ENCODE assay signal across 15 cellular contexts in the genomic region with DNA sequence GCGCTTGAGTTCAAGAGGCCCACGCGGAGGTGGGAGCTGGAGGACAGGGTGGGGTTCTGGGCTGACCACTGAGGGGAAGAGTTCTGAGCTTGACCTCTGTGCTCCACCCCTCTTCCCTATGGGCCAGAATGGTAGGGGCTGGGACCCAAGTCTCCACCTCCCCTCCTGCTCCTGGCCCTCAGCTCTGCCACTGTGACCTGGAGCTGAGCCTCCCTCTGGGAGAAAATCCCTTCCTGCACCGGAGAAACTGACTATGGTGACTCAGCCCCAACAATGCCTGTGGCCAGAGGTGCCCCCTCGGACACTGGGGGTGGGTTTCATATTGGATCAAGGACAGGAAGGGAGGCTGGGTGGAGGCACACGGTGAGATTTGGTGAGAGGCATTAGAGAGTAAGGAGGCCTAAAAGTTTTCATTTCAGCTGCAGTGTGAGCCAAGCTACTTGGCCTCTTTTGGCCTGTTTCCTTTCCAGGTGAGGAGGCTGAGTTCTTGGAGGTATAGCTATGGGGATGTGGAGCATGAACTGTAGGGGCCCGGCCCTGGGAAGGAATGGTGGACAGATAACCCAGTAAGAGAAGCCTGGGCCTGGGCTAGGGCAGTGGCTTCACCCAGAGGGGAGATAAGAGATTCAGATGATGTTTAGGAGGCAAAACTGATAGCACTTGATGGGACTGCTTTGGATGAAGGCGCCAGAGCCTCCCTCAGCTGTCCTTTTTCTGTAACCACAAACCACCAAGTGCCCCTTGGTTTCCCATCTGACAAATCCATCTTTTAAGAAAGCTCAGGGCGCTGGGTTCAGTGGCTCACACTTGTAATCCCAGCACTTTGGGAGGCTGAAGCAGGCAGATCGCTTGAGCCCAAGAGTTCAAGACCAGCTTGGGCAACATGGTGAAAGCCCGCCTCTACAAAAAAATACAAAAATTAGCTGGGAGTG. TPM values are rescaled to one million over a fixed set of nuclear protein-coding genes. Genes with fewer than 3 reads are reported as not detected.
DNase-seq lines count a peak whose midpoint lies in the region; ATAC-seq and TF ChIP-seq lines count a peak whose summit lies in the region.
"Had no signal": no experiment of that assay in that cellular context is flagged by ENCODE, and none has a peak within 500 bp of the region (broad histone marks: within the 10 kb centered on the region; RNA-seq: fewer than 3 reads in every experiment).

No MANE protein-coding gene starts in this region.

- peak overlapping the region; percentile 35 for H3K27ac Mint-ChIP-seq in activated CD8-positive, alpha-beta memory T cell treated with anti-CD3 and anti-CD28 coated beads, Interleukin-2, amount 10 ng/mL, durations not matched to agents 7 days and 5 days
- peak overlapping the region; percentile 73 for H3K27ac Mint-ChIP-seq in activated CD8-positive, alpha-beta T cell treated with anti-CD3 and anti-CD28 coated beads, Interleukin-2, amount 10 ng/mL, durations not matched to agents 7 days and 5 days
- H3K27ac Mint-ChIP-seq in stimulated activated effector memory CD8-positive, alpha-beta T cell treated with anti-CD3 and anti-CD28 coated beads, Interleukin-12 subunit alpha, Interleukin-12 subunit beta, amount 100 ng/mL, for 72 hours = peak overlapping the region; percentile 83
- H3K27ac Mint-ChIP-seq: stimulated activated naive CD8-positive, alpha-beta T cell treated with anti-CD3 and anti-CD28 coated beads, Interleukin-15, Interleukin-2, amounts not matched to agents 100 ng/mL and 50 ng/mL, for 24 hours had no signal

- 66 to 68% methylated on average over 11 of the region's 11 CpGs for WGBS in heart right ventricle, 2 donors

- H3K27me3 ChIP-seq in heart right ventricle = no peaks in the 10 kb centered on the region
- H3K27me3 ChIP-seq: ovary had no signal

- no peak overlapping the region for H3K4me3 Mint-ChIP-seq in activated CD8-positive, alpha-beta memory T cell treated with anti-CD3 and anti-CD28 coated beads, Interleukin-2, amount 10 ng/mL, durations not matched to agents 7 days and 5 days
- no peak overlapping the region for H3K4me3 Mint-ChIP-seq in activated CD8-positive, alpha-beta T cell treated with anti-CD3 and anti-CD28 coated beads, Interleukin-2, amount 10 ng/mL, durations not matched to agents 7 days and 5 days
- H3K4me3 Mint-ChIP-seq in stimulated activated effector memory CD8-positive, alpha-beta T cell treated with anti-CD3 and anti-CD28 coated beads, Interleukin-12 subunit alpha, Interleukin-12 subunit beta, amount 100 ng/mL, for 72 hours = no peak overlapping the region
- H3K4me3 Mint-ChIP-seq: stimulated activated naive CD8-positive, alpha-beta T cell treated with anti-CD3 and anti-CD28 coated beads, Interleukin-15, Interleukin-2, amounts not matched to agents 100 ng/mL and 50 ng/mL, for 24 hours had no signal

- POLR2A ChIA-PET in activated CD8-positive, alpha-beta T cell treated with anti-CD3 and anti-CD28 coated beads, Interleukin-2, amount 10 ng/mL, durations not matched to agents 7 days and 5 days (lab: Charles Lee) = interaction anchor here (0.7 to 1.4 kb wide), 2 partner anchors 23 to 262 kb away, joined by 3 read pairs; a partner anchor contains a TSS

- no peak overlapping the region for H3K4me3 ChIP-seq in heart right ventricle
- H3K4me3 ChIP-seq: A549, ovary had no signal

- H3K9me3 ChIP-seq in heart right ventricle = no peaks in the 10 kb centered on the region
- H3K9me3 ChIP-seq: A549, ovary had no signal

- peaks cover 3% of the 10 kb centered on the region for H3K4me1 Mint-ChIP-seq in activated CD8-positive, alpha-beta memory T cell treated with anti-CD3 and anti-CD28 coated beads, Interleukin-2, amount 10 ng/mL, durations not matched to agents 7 days and 5 days
- peaks cover 4% of the 10 kb centered on the region for H3K4me1 Mint-ChIP-seq in activated CD8-positive, alpha-beta T cell treated with anti-CD3 and anti-CD28 coated beads, Interleukin-2, amount 10 ng/mL, durations not matched to agents 7 days and 5 days (ENCODE audit: low read depth)
- peaks cover 8% of the 10 kb centered on the region for H3K4me1 Mint-ChIP-seq in stimulated activated effector memory CD8-positive, alpha-beta T cell treated with anti-CD3 and anti-CD28 coated beads, Interleukin-12 subunit alpha, Interleukin-12 subunit beta, amount 100 ng/mL, for 72 hours

- no peaks in the 10 kb centered on the region for H3K9me3 Mint-ChIP-seq in activated CD8-positive, alpha-beta memory T cell treated with anti-CD3 and anti-CD28 coated beads, Interleukin-2, amount 10 ng/mL, durations not matched to agents 7 days and 5 days (ENCODE audit: low read depth)
- no peaks in the 10 kb centered on the region for H3K9me3 Mint-ChIP-seq in activated CD8-positive, alpha-beta T cell treated with anti-CD3 and anti-CD28 coated beads, Interleukin-2, amount 10 ng/mL, durations not matched to agents 7 days and 5 days (ENCODE audit: insufficient read depth)
- H3K9me3 Mint-ChIP-seq in stimulated activated effector memory CD8-positive, alpha-beta T cell treated with anti-CD3 and anti-CD28 coated beads, Interleukin-12 subunit alpha, Interleukin-12 subunit beta, amount 100 ng/mL, for 72 hours = no peaks in the 10 kb centered on the region
- H3K9me3 Mint-ChIP-seq: stimulated activated naive CD8-positive, alpha-beta T cell treated with anti-CD3 and anti-CD28 coated beads, Interleukin-15, Interleukin-2, amounts not matched to agents 100 ng/mL and 50 ng/mL, for 24 hours had no signal

- H3K36me3 ChIP-seq in heart right ventricle = peaks cover 0 to 58% (median 0%) of the 10 kb centered on the region in 9 donors
- H3K36me3 ChIP-seq: ovary had no signal

- H3K36me3 Mint-ChIP-seq in activated CD8-positive, alpha-beta memory T cell treated with anti-CD3 and anti-CD28 coated beads, Interleukin-2, amount 10 ng/mL, durations not matched to agents 7 days and 5 days = peaks cover 2% of the 10 kb centered on the region
- peaks cover 26% of the 10 kb centered on the region for H3K36me3 Mint-ChIP-seq in activated CD8-positive, alpha-beta T cell treated with anti-CD3 and anti-CD28 coated beads, Interleukin-2, amount 10 ng/mL, durations not matched to agents 7 days and 5 days (ENCODE audit: low read depth)
- H3K36me3 Mint-ChIP-seq in stimulated activated effector memory CD8-positive, alpha-beta T cell treated with anti-CD3 and anti-CD28 coated beads, Interleukin-12 subunit alpha, Interleukin-12 subunit beta, amount 100 ng/mL, for 72 hours = peaks cover 80% of the 10 kb centered on the region

- peak overlapping the region in 8 of 10 donors; percentile 41 to 76 (median 64) for H3K27ac ChIP-seq in heart right ventricle
- H3K27ac ChIP-seq: A549, ovary had no signal

- intact Hi-C loops in heart right ventricle (cut with DNase I) = loop anchor here in 8 of 10 donors (5.0 to 10.0 kb wide), 8 partner anchors 92 to 263 kb away; a partner anchor contains a TSS

- TF ChIP-seq CTCF in heart right ventricle (IDR thresholded peaks at IDR 0.05) = no peak

- H3K4me1 ChIP-seq in heart right ventricle = peaks cover 3 to 49% (median 23%) of the 10 kb centered on the region in 9 donors
- H3K4me1 ChIP-seq: A549 had no signal

- no peak for DNase-seq in activated CD8-positive, alpha-beta memory T cell treated with anti-CD3 and anti-CD28 coated beads, Interleukin-2, amount 10 ng/mL, durations not matched to agents 7 days and 5 days
- DNase-seq in activated CD8-positive, alpha-beta memory T cell treated with anti-CD3 and anti-CD28 coated beads, Interleukin-2, amount 50 U/mL, for 4 hours = no peak
- no peak for DNase-seq in activated CD8-positive, alpha-beta T cell treated with anti-CD3 and anti-CD28 coated beads, Interleukin-2, amount 10 ng/mL, durations not matched to agents 7 days and 5 days
- no peak for DNase-seq in heart right ventricle
- DNase-seq in stimulated activated effector memory CD8-positive, alpha-beta T cell treated with anti-CD3 and anti-CD28 coated beads, Interleukin-12 subunit alpha, Interleukin-12 subunit beta, amount 100 ng/mL, for 72 hours (ENCODE audit: low spot score in 2 of 2) = no peak
- DNase-seq: activated CD8-positive, alpha-beta memory T cell treated with anti-CD3 and anti-CD28 coated beads, Interleukin-2, amount 50 U/mL, for 48 hours; kidney; NCI-H146; stimulated activated CD4-positive, alpha-beta T cell treated with anti-CD3 and anti-CD28 coated beads, Interleukin-2, amount 100 ng/mL, for 24 hours had no signal

- H3K27me3 Mint-ChIP-seq in activated CD8-positive, alpha-beta memory T cell treated with anti-CD3 and anti-CD28 coated beads, Interleukin-2, amount 10 ng/mL, durations not matched to agents 7 days and 5 days = no peaks in the 10 kb centered on the region
- H3K27me3 Mint-ChIP-seq in activated CD8-positive, alpha-beta T cell treated with anti-CD3 and anti-CD28 coated beads, Interleukin-2, amount 10 ng/mL, durations not matched to agents 7 days and 5 days (ENCODE audit: low read depth) = no peaks in the 10 kb centered on the region
- H3K27me3 Mint-ChIP-seq: stimulated activated naive CD8-positive, alpha-beta T cell treated with anti-CD3 and anti-CD28 coated beads, Interleukin-15, Interleukin-2, amounts not matched to agents 100 ng/mL and 50 ng/mL, for 24 hours had no signal

- ATAC-seq in activated CD8-positive, alpha-beta memory T cell treated with anti-CD3 and anti-CD28 coated beads, Interleukin-2, amount 10 ng/mL, durations not matched to agents 7 days and 5 days = no peak
- ATAC-seq in activated CD8-positive, alpha-beta T cell treated with anti-CD3 and anti-CD28 coated beads, Interleukin-2, amount 10 ng/mL, durations not matched to agents 7 days and 5 days = no peak
- ATAC-seq in heart right ventricle = peak in 7 of 8 donors; percentile 46 to 65 (median 50)
- ATAC-seq in stimulated activated effector memory CD8-positive, alpha-beta T cell treated with anti-CD3 and anti-CD28 coated beads, Interleukin-12 subunit alpha, Interleukin-12 subunit beta, amount 100 ng/mL, for 72 hours = no peak
- ATAC-seq in GM19023 (IDR thresholded peaks at IDR 0.05; ENCODE audit: unreplicated experiment) = no peak
- ATAC-seq in HG02973 (IDR thresholded peaks at IDR 0.05; ENCODE audit: unreplicated experiment) = no peak
- ATAC-seq in activated CD4-positive, CD25-positive, alpha-beta regulatory T cell treated with anti-CD3 and anti-CD28 coated beads, Interleukin-2, amount 50 U/mL, for 24 hours = no peak
- ATAC-seq: A549 had no signal

- CTCF ChIA-PET in activated CD8-positive, alpha-beta memory T cell treated with anti-CD3 and anti-CD28 coated beads, Interleukin-2, amount 10 ng/mL, durations not matched to agents 7 days and 5 days (lab: Charles Lee) = interaction anchor here (1.0 to 7.9 kb wide), 6 partner anchors 14 to 261 kb away, joined by 3 to 66 read pairs (median 4); no protein-coding TSS in a partner anchor
- CTCF ChIA-PET in activated CD8-positive, alpha-beta T cell treated with anti-CD3 and anti-CD28 coated beads, Interleukin-2, amount 10 ng/mL, durations not matched to agents 7 days and 5 days (lab: Charles Lee) = interaction anchor here (1.0 to 6.8 kb wide), 6 partner anchors 11 to 263 kb away, joined by 3 to 58 read pairs (median 4); no protein-coding TSS in a partner anchor

RNA-seq across cellular contexts. Expression of a gene that starts 23.2 kb away (rescaled TPM):
- 10 to 100 TPM; 31.2 to 39.6 TPM for total RNA-seq in activated CD8-positive, alpha-beta memory T cell treated with anti-CD3 and anti-CD28 coated beads, Interleukin-2, amount 10 ng/mL, durations not matched to agents 7 days and 5 days
- 10 to 100 TPM; 28.6 to 33.2 TPM for total RNA-seq in activated CD8-positive, alpha-beta T cell treated with anti-CD3 and anti-CD28 coated beads, Interleukin-2, amount 10 ng/mL, durations not matched to agents 7 days and 5 days
- total RNA-seq in heart right ventricle = 1 to 10 TPM; 1.0 to 9.2 (median 2.7) TPM
- 1 to 10 TPM; 2.0 to 5.6 TPM for polyA plus RNA-seq in heart right ventricle

Comparison
In these comparisons a context has a peak if more than half of its experiments do, and no peak if none do; other contexts are left out.
1. ATAC-seq: peak in heart right ventricle (7 of 8); none in activated CD8-positive, alpha-beta memory T cell treated with anti-CD3 and anti-CD28 coated beads, Interleukin-2, amount 10 ng/mL, durations not matched to agents 7 days and 5 days (single experiment), activated CD8-positive, alpha-beta T cell treated with anti-CD3 and anti-CD28 coated beads, Interleukin-2, amount 10 ng/mL, durations not matched to agents 7 days and 5 days (single experiment), stimulated activated effector memory CD8-positive, alpha-beta T cell treated with anti-CD3 and anti-CD28 coated beads, Interleukin-12 subunit alpha, Interleukin-12 subunit beta, amount 100 ng/mL, for 72 hours (single experiment), GM19023 (single experiment), HG02973 (single experiment) and activated CD4-positive, CD25-positive, alpha-beta regulatory T cell treated with anti-CD3 and anti-CD28 coated beads, Interleukin-2, amount 50 U/mL, for 24 hours (0 of 2).
2. Peak in every context shown above with its lines, with median percentiles within 50 percentile points of each other: H3K27ac Mint-ChIP-seq.